1 cellular context compared by ENCODE assay signal in genomic region chr16:89422905-89423630, GRCh38.
TF ChIP-seq lines count a peak whose summit lies in the region.

No MANE protein-coding gene starts in this region.

TF ChIP-seq in HepG2, 621 proteins besides CTCF, POLR2A, EP300 and RAD21 (continued from another document and continues in another):
- TF ChIP-seq ZNF609 (CRISPR knock-in tag; IDR thresholded peaks at IDR 0.05; ENCODE audit: borderline replicate concordance) (peak; percentile 41; the same call in 1 of the 2 replicates), FOXP1 (IDR thresholded peaks at IDR 0.05) (no peak), FOXP1 (CRISPR knock-in tag; IDR thresholded peaks at IDR 0.05) (no peak), GPBP1L1 (CRISPR knock-in tag; IDR thresholded peaks at IDR 0.05) (no peak), ZNF713 (CRISPR knock-in tag; IDR thresholded peaks at IDR 0.05) (no peak), NR3C1 (CRISPR knock-in tag; IDR thresholded peaks at IDR 0.05) (no peak), SP140L (CRISPR knock-in tag; IDR thresholded peaks at IDR 0.05; ENCODE audit: borderline replicate concordance) (no peak), MXD1 (CRISPR knock-in tag; IDR thresholded peaks at IDR 0.05) (no peak), GATA4 (IDR thresholded peaks at IDR 0.05; ENCODE audit: borderline replicate concordance, low read depth) (no peak), TCF7 (IDR thresholded peaks at IDR 0.05; ENCODE audit: low read depth) (no peak), MAFK (conservative IDR thresholded peaks at IDR 0.05 in 1 of 2, IDR thresholded peaks at IDR 0.05 in 1 of 2; ENCODE audit: low read length in 2 of 2) (no peak), ZMYM4 (CRISPR knock-in tag; IDR thresholded peaks at IDR 0.05) (peak; percentile 76), NR2F1 (CRISPR knock-in tag; IDR thresholded peaks at IDR 0.05) (no peak; a peak in 1 of 4 replicates), CHCHD3 (CRISPR knock-in tag; IDR thresholded peaks at IDR 0.05) (no peak), SNAPC5 (CRISPR knock-in tag; IDR thresholded peaks at IDR 0.05; ENCODE audit: borderline replicate concordance) (no peak), RXRA (CRISPR knock-in tag; IDR thresholded peaks at IDR 0.05) (peak; percentile 76), BRF2 (CRISPR knock-in tag; IDR thresholded peaks at IDR 0.05) (0 out of 2 replicates have a peak, but pooled peaks have one; percentile 21), ZNF382 (CRISPR knock-in tag; IDR thresholded peaks at IDR 0.05; ENCODE audit: borderline replicate concordance) (no peak), ZNF33B (CRISPR knock-in tag; IDR thresholded peaks at IDR 0.05) (no peak), ZNF580 (CRISPR knock-in tag; IDR thresholded peaks at IDR 0.05; ENCODE audit: borderline replicate concordance, low read depth) (no peak), FOXA3 (CRISPR knock-in tag; IDR thresholded peaks at IDR 0.05) (peak; percentile 67), E2F5 (CRISPR knock-in tag; conservative IDR thresholded peaks at IDR 0.05) (no peak), ZNF577 (CRISPR knock-in tag; IDR thresholded peaks at IDR 0.05; ENCODE audit: borderline replicate concordance, low read depth) (no peak), ZNF800 (CRISPR knock-in tag; IDR thresholded peaks at IDR 0.05) (peak; percentile 61; the same call in 1 of the 2 replicates), TBX2 (CRISPR knock-in tag; IDR thresholded peaks at IDR 0.05; ENCODE audit: borderline replicate concordance) (peak; percentile 51; the same call in 1 of the 2 replicates), KLF13 (CRISPR knock-in tag; IDR thresholded peaks at IDR 0.05) (no peak), HBP1 (CRISPR knock-in tag; IDR thresholded peaks at IDR 0.05; ENCODE audit: low read depth) (peak; percentile 70; the same call in 1 of the 2 replicates), MATR3 (CRISPR knock-in tag; IDR thresholded peaks at IDR 0.05) (no peak), MXI1 (IDR thresholded peaks at IDR 0.05; ENCODE audit: borderline replicate concordance, low read depth, low read length) (peak; percentile 33; the same call in 1 of the 3 replicates), ZFP41 (CRISPR knock-in tag; IDR thresholded peaks at IDR 0.05; ENCODE audit: borderline replicate concordance) (no peak), NFRKB (IDR thresholded peaks at IDR 0.05) (no peak), BATF2 (CRISPR knock-in tag; IDR thresholded peaks at IDR 0.05) (no peak), ELK4 (CRISPR knock-in tag; IDR thresholded peaks at IDR 0.05; ENCODE audit: borderline replicate concordance) (no peak), ZBTB8A (CRISPR knock-in tag; IDR thresholded peaks at IDR 0.05; ENCODE audit: borderline replicate concordance, low read depth) (0 out of 2 replicates have a peak, but pooled peaks have one; percentile 38), YEATS2 (CRISPR knock-in tag; IDR thresholded peaks at IDR 0.05; ENCODE audit: borderline replicate concordance) (no peak), U2AF1 (optimal IDR thresholded peaks at IDR 0.05; ENCODE audit: low read depth, low read length) (no peak), SRY (CRISPR knock-in tag; IDR thresholded peaks at IDR 0.05) (no peak), ZNF484 (CRISPR knock-in tag; IDR thresholded peaks at IDR 0.05; ENCODE audit: borderline replicate concordance, low read depth) (no peak), E2F1 (CRISPR knock-in tag; IDR thresholded peaks at IDR 0.05) (no peak), ZNF619 (CRISPR knock-in tag; IDR thresholded peaks at IDR 0.05) (no peak), MAX (IDR thresholded peaks at IDR 0.05) (0 out of 2 replicates have a peak, but pooled peaks have one; percentile 35), HOXA9 (CRISPR knock-in tag; IDR thresholded peaks at IDR 0.05; ENCODE audit: borderline replicate concordance) (no peak), RBFOX2 (IDR thresholded peaks at IDR 0.05; ENCODE audit: low read depth, low read length) (no peak), HNRNPH1 (optimal IDR thresholded peaks at IDR 0.05; ENCODE audit: low read depth, low read length) (no peak), ZNF260 (CRISPR knock-in tag; IDR thresholded peaks at IDR 0.05; ENCODE audit: borderline replicate concordance, low read depth) (no peak), HOXA3 (CRISPR knock-in tag; IDR thresholded peaks at IDR 0.05) (peak; percentile 66), KDM3A (CRISPR knock-in tag; IDR thresholded peaks at IDR 0.05; ENCODE audit: low read depth) (no peak; the same call in 1 of the 2 replicates), GMEB2 (CRISPR knock-in tag; IDR thresholded peaks at IDR 0.05; ENCODE audit: low read depth) (no peak), ZNF235 (CRISPR knock-in tag; IDR thresholded peaks at IDR 0.05; ENCODE audit: borderline replicate concordance) (no peak), MLLT10 (CRISPR knock-in tag; IDR thresholded peaks at IDR 0.05) (no peak)
